ENCODE assay signal across 12 cellular contexts in the genomic region with DNA sequence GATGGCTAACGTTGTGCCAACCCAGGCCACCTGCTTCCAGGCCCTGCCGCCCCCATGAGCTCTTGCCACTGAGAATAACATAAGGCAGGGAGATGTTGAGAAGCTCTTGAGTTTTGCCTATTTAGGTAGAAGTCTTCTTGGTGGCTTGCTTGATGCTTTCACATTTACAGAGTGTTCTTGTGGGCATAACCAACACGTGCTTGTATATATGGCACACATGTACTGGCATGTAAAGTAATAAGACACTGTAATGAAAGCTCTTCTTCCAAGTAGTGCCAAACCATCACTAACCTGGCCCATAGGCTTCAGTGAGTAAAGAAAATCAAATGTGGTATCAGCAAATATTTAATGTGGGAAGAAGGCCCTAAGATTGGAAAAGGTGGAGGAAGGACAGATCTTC.
DNase-seq lines count a peak whose midpoint lies in the region; ATAC-seq and TF ChIP-seq lines count a peak whose summit lies in the region.
"Had no signal": no experiment of that assay in that cellular context is flagged by ENCODE, and none has a peak within 500 bp of the region (broad histone marks: within the 10 kb centered on the region; RNA-seq: fewer than 3 reads in every experiment).

No MANE protein-coding gene starts in this region.

- no peak for TF ChIP-seq CTCF in Calu3 (IDR thresholded peaks at IDR 0.05; ENCODE audit: unreplicated experiment)

- peak in 1 of 2 donors; percentile 36 for ATAC-seq in activated T-cell treated with anti-CD3 and anti-CD28 coated beads, Interleukin-2, amount 50 U/mL, for 72 hours (replicated peaks in 1 of 2)
- no peak for ATAC-seq in activated T-cell treated with anti-CD3 and anti-CD28 coated beads, Interleukin-2, amount 50 U/mL, for 4 hours
- ATAC-seq in HG03159 (IDR thresholded peaks at IDR 0.05; ENCODE audit: unreplicated experiment): no peak
- ATAC-seq: HCT116 had no signal

- peak overlapping the region; percentile 96 for H3K27ac Mint-ChIP-seq in activated T-cell treated with anti-CD3 and anti-CD28 coated beads, Interleukin-2, amount 50 U/mL, for 72 hours
- H3K27ac Mint-ChIP-seq in Calu3 (ENCODE audit: unreplicated experiment): no peak overlapping the region
- H3K27ac Mint-ChIP-seq: CD4-positive, CD25-positive, alpha-beta regulatory T cell had no signal

- no peaks in the 10 kb centered on the region; the same call in 1 of the 2 replicates for H3K9me3 ChIP-seq in SK-N-MC (ENCODE audit: low read depth, low read length)

- H3K36me3 ChIP-seq in SK-N-MC (ENCODE audit: insufficient read depth, low read length): no peaks in the 10 kb centered on the region
- H3K36me3 ChIP-seq: BLaER1 treated with 17β-estradiol and CSF1 and Interleukin-3, amounts not matched to agents 10 nM and 100 nM had no signal

- H3K4me3 ChIP-seq in SK-N-MC: no peak overlapping the region
- H3K4me3 ChIP-seq: BLaER1 treated with 17β-estradiol and CSF1 and Interleukin-3, amounts not matched to agents 10 nM and 100 nM had no signal

- DNase-seq in activated T-cell treated with anti-CD3 and anti-CD28 coated beads, Interleukin-2, amount 50 U/mL, for 72 hours: no peak
- no peak for DNase-seq in activated T-cell treated with anti-CD3 and anti-CD28 coated beads, Interleukin-2, amount 50 U/mL, for 4 hours
- DNase-seq in SK-N-MC (ENCODE audit: low read depth, low spot score) (no peak), epithelial cell of prostate (ENCODE audit: low read depth, low spot score) (no peak), Calu3 (no peak), NAMALWA (ENCODE audit: low spot score) (no peak)
- DNase-seq: ACHN; CD4-positive, CD25-positive, alpha-beta regulatory T cell; DMS 273 treated with DMSO at 0.1 percent for 48 hours had no signal

- intact Hi-C loops in Calu3 (cut with micrococcal nuclease; ENCODE audit: unreplicated experiment): no loop called here

- no peak overlapping the region for H3K9ac ChIP-seq in SK-N-MC (ENCODE audit: insufficient read length)
- H3K9ac ChIP-seq: BLaER1 treated with 17β-estradiol and CSF1 and Interleukin-3, amounts not matched to agents 10 nM and 100 nM had no signal

- H3K4me3 Mint-ChIP-seq in activated T-cell treated with anti-CD3 and anti-CD28 coated beads, Interleukin-2, amount 50 U/mL, for 72 hours: no peak overlapping the region
- no peak overlapping the region for H3K4me3 Mint-ChIP-seq in activated T-cell treated with anti-CD3 and anti-CD28 coated beads, Interleukin-2, amount 50 U/mL, for 4 hours
- no peak overlapping the region for H3K4me3 Mint-ChIP-seq in Calu3 (ENCODE audit: low read depth, unreplicated experiment)
- H3K4me3 Mint-ChIP-seq: CD4-positive, CD25-positive, alpha-beta regulatory T cell had no signal

- peaks cover 2 to 3% of the 10 kb centered on the region in 2 donors for H3K9me3 Mint-ChIP-seq in activated T-cell treated with anti-CD3 and anti-CD28 coated beads, Interleukin-2, amount 50 U/mL, for 72 hours
- H3K9me3 Mint-ChIP-seq in activated T-cell treated with anti-CD3 and anti-CD28 coated beads, Interleukin-2, amount 50 U/mL, for 4 hours: no peaks in the 10 kb centered on the region
- H3K9me3 Mint-ChIP-seq in Calu3 (ENCODE audit: low read depth, unreplicated experiment): no peaks in the 10 kb centered on the region
- H3K9me3 Mint-ChIP-seq: CD4-positive, CD25-positive, alpha-beta regulatory T cell had no signal

- H3K36me3 Mint-ChIP-seq in activated T-cell treated with anti-CD3 and anti-CD28 coated beads, Interleukin-2, amount 50 U/mL, for 72 hours (ENCODE audit: insufficient read depth in 2 of 2): peaks cover 0 to 3% of the 10 kb centered on the region in 2 donors
- no peaks in the 10 kb centered on the region for H3K36me3 Mint-ChIP-seq in activated T-cell treated with anti-CD3 and anti-CD28 coated beads, Interleukin-2, amount 50 U/mL, for 4 hours (ENCODE audit: insufficient read depth)
- no peaks in the 10 kb centered on the region for H3K36me3 Mint-ChIP-seq in Calu3 (ENCODE audit: insufficient read depth, unreplicated experiment)
- H3K36me3 Mint-ChIP-seq: CD4-positive, CD25-positive, alpha-beta regulatory T cell had no signal

- CTCF ChIA-PET in Calu3 (lab: Charles Lee): no interaction called here

- H3K27ac ChIP-seq in SK-N-MC (peak overlapping the region; percentile 32; the same call in 1 of the 2 replicates), epithelial cell of prostate (peak overlapping the region; percentile 43)
- H3K27ac ChIP-seq: BLaER1 treated with 17β-estradiol and CSF1 and Interleukin-3, amounts not matched to agents 10 nM and 100 nM had no signal

- BruUV-seq in Calu3 (replicated peaks; lab: Mats Ljungman, UMichigan): no TSS peak

- peaks cover 31% of the 10 kb centered on the region for H3K27me3 Mint-ChIP-seq in activated T-cell treated with anti-CD3 and anti-CD28 coated beads, Interleukin-2, amount 50 U/mL, for 72 hours (ENCODE audit: low read depth)
- peaks cover 6% of the 10 kb centered on the region for H3K27me3 Mint-ChIP-seq in activated T-cell treated with anti-CD3 and anti-CD28 coated beads, Interleukin-2, amount 50 U/mL, for 4 hours (ENCODE audit: low read depth)
- H3K27me3 Mint-ChIP-seq in Calu3 (ENCODE audit: unreplicated experiment): no peaks in the 10 kb centered on the region

- peaks cover 23% of the 10 kb centered on the region for H3K4me1 Mint-ChIP-seq in activated T-cell treated with anti-CD3 and anti-CD28 coated beads, Interleukin-2, amount 50 U/mL, for 72 hours (ENCODE audit: low read depth)
- H3K4me1 Mint-ChIP-seq in activated T-cell treated with anti-CD3 and anti-CD28 coated beads, Interleukin-2, amount 50 U/mL, for 4 hours (ENCODE audit: low read depth): peaks cover 11% of the 10 kb centered on the region
- H3K4me1 Mint-ChIP-seq in Calu3 (ENCODE audit: low read depth, unreplicated experiment): peaks cover 10% of the 10 kb centered on the region
- H3K4me1 Mint-ChIP-seq: CD4-positive, CD25-positive, alpha-beta regulatory T cell had no signal
